Comparison of ENCODE assay signal across 16 cellular contexts in the genomic region with DNA sequence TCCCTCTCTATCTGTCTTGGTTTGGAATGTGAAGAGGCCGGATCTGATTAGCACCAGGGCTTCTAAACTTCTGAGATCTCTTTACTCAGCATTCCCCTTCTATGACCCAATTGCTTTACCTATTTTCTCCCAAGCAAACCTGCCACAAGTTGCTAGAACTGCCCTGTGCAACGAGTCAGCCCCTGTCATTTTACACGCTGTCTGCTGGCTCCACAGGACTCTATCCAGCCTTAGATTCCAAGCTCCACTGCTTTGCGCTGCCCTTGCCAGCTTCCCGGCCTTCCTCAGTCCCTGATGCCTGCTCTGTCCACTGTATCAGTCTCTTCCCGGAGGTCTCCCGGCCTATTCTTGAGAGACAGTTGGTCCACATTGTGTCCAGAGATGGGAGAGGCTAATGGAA.
"Had no signal": no experiment of that assay in that cellular context is flagged by ENCODE, and none has a peak within 500 bp of the region (broad histone marks: within the 10 kb centered on the region; RNA-seq: fewer than 3 reads in every experiment).

No MANE protein-coding gene starts in this region.

- DNase-seq: activated B cell treated with CpG ODN at 0.5 μM for 24 hours; activated CD4-positive, alpha-beta T cell treated with anti-CD3 and anti-CD28 coated beads for 36 hours; activated CD4-positive, alpha-beta T cell treated with anti-CD3 and anti-CD28 coated beads, Interleukin-2, amount 50 U/mL, for 4 hours; activated CD8-positive, alpha-beta memory T cell treated with anti-CD3 and anti-CD28 coated beads for 24 hours; activated CD8-positive, alpha-beta memory T cell treated with anti-CD3 and anti-CD28 coated beads, Interleukin-2, amount 50 U/mL, for 4 hours; activated naive CD8-positive, alpha-beta T cell treated with anti-CD3 and anti-CD28 coated beads, Interleukin-2, amount 10 ng/mL, durations not matched to agents 7 days and 5 days; activated T-cell treated with anti-CD3 and anti-CD28 coated beads, Interleukin-2, amount 50 U/mL, for 24 hours; brain microvascular endothelial cell; esophagus squamous epithelium; gastrocnemius medialis; hippocampal formation; substantia nigra; tibial artery had no signal

- H3K9me3 ChIP-seq: esophagus squamous epithelium, gastrocnemius medialis, prostate gland, tibial artery had no signal

- H3K27ac ChIP-seq: brain microvascular endothelial cell, coronary artery, esophagus squamous epithelium, gastrocnemius medialis, prostate gland, tibial artery had no signal

- H3K4me1 ChIP-seq: esophagus squamous epithelium, gastrocnemius medialis, prostate gland, tibial artery had no signal

- H3K4me3 ChIP-seq: coronary artery, esophagus squamous epithelium, gastrocnemius medialis, prostate gland, tibial artery had no signal

- H3K36me3 ChIP-seq: brain microvascular endothelial cell, esophagus squamous epithelium, gastrocnemius medialis, prostate gland, tibial artery had no signal

- H3K27me3 ChIP-seq: brain microvascular endothelial cell, esophagus squamous epithelium, gastrocnemius medialis, tibial artery had no signal

- ATAC-seq: activated CD4-positive, alpha-beta T cell treated with anti-CD3 and anti-CD28 coated beads for 36 hours; activated T-helper 17 cell treated with anti-CD3 and anti-CD28 coated beads, Interleukin-2, amount 50 U/mL, for 72 hours; gastrocnemius medialis had no signal
